Comparison of ENCODE assay signal across 12 cellular contexts in genomic region chr12:114697741-114698565, GRCh38. TPM values are rescaled to one million over a fixed set of nuclear protein-coding genes. Genes with fewer than 3 reads are reported as not detected.
DNase-seq lines count a peak whose midpoint lies in the region; ATAC-seq and TF ChIP-seq lines count a peak whose summit lies in the region.
"Had no signal": no experiment of that assay in that cellular context is flagged by ENCODE, and none has a peak within 500 bp of the region (broad histone marks: within the 10 kb centered on the region; RNA-seq: fewer than 3 reads in every experiment).

No MANE protein-coding gene starts in this region.

- intact Hi-C loops in prostate gland (cut with DNase I) = loop anchor here (5.0 to 10.0 kb wide), 2 partner anchors 39 to 617 kb away; no protein-coding TSS in a partner anchor
- intact Hi-C loops in CD8-positive, alpha-beta T cell (cut with DNase I, micrococcal nuclease) = no loop called here

- peak overlapping the region; percentile 43 to 60 for H3K27ac ChIP-seq in prostate gland
- no peak overlapping the region for H3K27ac ChIP-seq in CD8-positive, alpha-beta T cell (ENCODE audit: low read depth, low read length)
- H3K27ac ChIP-seq: Peyer's patch had no signal

- peak overlapping the region; percentile 61 for H3K4me3 Mint-ChIP-seq in glutamatergic neuron (ENCODE audit: unreplicated experiment)
- no peak overlapping the region for H3K4me3 Mint-ChIP-seq in CD8-positive, alpha-beta T cell
- H3K4me3 Mint-ChIP-seq: central memory CD8-positive, alpha-beta T cell had no signal

- H3K4me3 ChIP-seq in BJ (ENCODE audit: low read depth, low read length) = peak overlapping the region; percentile 46
- H3K4me3 ChIP-seq in prostate gland = peak overlapping the region; percentile 32 to 39
- no peak overlapping the region for H3K4me3 ChIP-seq in CD8-positive, alpha-beta T cell (ENCODE audit: low read depth, low read length)

- H3K27ac Mint-ChIP-seq in glutamatergic neuron (ENCODE audit: unreplicated experiment) = no peak overlapping the region
- no peak overlapping the region for H3K27ac Mint-ChIP-seq in CD8-positive, alpha-beta T cell

- peaks cover 66% of the 10 kb centered on the region for H3K27me3 Mint-ChIP-seq in glutamatergic neuron (ENCODE audit: unreplicated experiment)
- peaks cover 74% of the 10 kb centered on the region for H3K27me3 Mint-ChIP-seq in CD8-positive, alpha-beta T cell (ENCODE audit: low read depth)

- peaks cover 1% of the 10 kb centered on the region for H3K4me1 Mint-ChIP-seq in glutamatergic neuron (ENCODE audit: low read depth, unreplicated experiment)
- no peaks in the 10 kb centered on the region for H3K4me1 Mint-ChIP-seq in CD8-positive, alpha-beta T cell (ENCODE audit: low read depth)
- H3K4me1 Mint-ChIP-seq: central memory CD8-positive, alpha-beta T cell had no signal

- no peak for TF ChIP-seq POLR2A in prostate gland (IDR thresholded peaks at IDR 0.05)

- DNase-seq in BJ (ENCODE audit: low read depth) = no peak
- DNase-seq in RPMI7951 (ENCODE audit: low read depth) = peak; percentile 56
- DNase-seq in glutamatergic neuron = peak; percentile 47
- no peak for DNase-seq in prostate gland (ENCODE audit: low spot score)
- no peak for DNase-seq in CD8-positive, alpha-beta T cell
- DNase-seq: activated T-cell treated with anti-CD3 and anti-CD28 coated beads, Interleukin-2, amount 50 U/mL, for 48 hours; NCI-H2029 treated with DMSO at 0.1 percent for 48 hours; Peyer's patch had no signal

- H3K9me3 ChIP-seq in prostate gland = no peaks in the 10 kb centered on the region
- H3K9me3 ChIP-seq in CD8-positive, alpha-beta T cell (ENCODE audit: low read length) = no peaks in the 10 kb centered on the region
- H3K9me3 ChIP-seq: Peyer's patch had no signal

- CTCF ChIA-PET in BJ (lab: Yijun Ruan, JAX) = interaction anchor here (0.8 kb wide), 1 partner anchor 10 kb away, joined by 3 read pairs; no protein-coding TSS in a partner anchor
- CTCF ChIA-PET in CD8-positive, alpha-beta T cell (lab: Charles Lee) = no interaction called here

- H3K9me3 Mint-ChIP-seq in glutamatergic neuron (ENCODE audit: unreplicated experiment) = peaks cover 8% of the 10 kb centered on the region
- H3K9me3 Mint-ChIP-seq in CD8-positive, alpha-beta T cell = no peaks in the 10 kb centered on the region
- H3K9me3 Mint-ChIP-seq: central memory CD8-positive, alpha-beta T cell had no signal

- H3K36me3 Mint-ChIP-seq in glutamatergic neuron (ENCODE audit: unreplicated experiment) = no peaks in the 10 kb centered on the region
- no peaks in the 10 kb centered on the region for H3K36me3 Mint-ChIP-seq in CD8-positive, alpha-beta T cell

- H3K27me3 ChIP-seq in BJ (ENCODE audit: control insufficient read depth, insufficient read depth, low read length) (no peaks in the 10 kb centered on the region), prostate gland (replicated peaks; ENCODE audit: insufficient read depth) (no peaks in the 10 kb centered on the region)
- H3K27me3 ChIP-seq in CD8-positive, alpha-beta T cell (ENCODE audit: insufficient read depth, low read length) = peaks cover 24% of the 10 kb centered on the region

- peaks cover 12% of the 10 kb centered on the region for H3K4me1 ChIP-seq in prostate gland (replicated peaks)
- no peaks in the 10 kb centered on the region for H3K4me1 ChIP-seq in CD8-positive, alpha-beta T cell (ENCODE audit: insufficient read depth, low read length)

- no peak for TF ChIP-seq CTCF in BJ (IDR thresholded peaks at IDR 0.05; ENCODE audit: insufficient read depth, low read depth, low read length)
- no peak for TF ChIP-seq CTCF in glutamatergic neuron (IDR thresholded peaks at IDR 0.05; ENCODE audit: partially characterized antibody, unreplicated experiment)
- no peak for TF ChIP-seq CTCF in prostate gland (IDR thresholded peaks at IDR 0.05)
- no peak for TF ChIP-seq CTCF in CD8-positive, alpha-beta T cell (IDR thresholded peaks at IDR 0.05)

- ATAC-seq in HG03571 (IDR thresholded peaks at IDR 0.05; ENCODE audit: unreplicated experiment) (no peak), GM19023 (IDR thresholded peaks at IDR 0.05; ENCODE audit: unreplicated experiment) (no peak), HG02981 (IDR thresholded peaks at IDR 0.05; ENCODE audit: unreplicated experiment) (no peak)
- no peak for ATAC-seq in CD8-positive, alpha-beta T cell

- POLR2A ChIA-PET in BJ (lab: Charles Lee) = interaction anchor here (0.6 to 0.8 kb wide), 2 partner anchors 205 to 458 kb away, joined by 3 to 4 read pairs; no protein-coding TSS in a partner anchor
- POLR2A ChIA-PET in CD8-positive, alpha-beta T cell (lab: Charles Lee) = no interaction called here

- H3K36me3 ChIP-seq in BJ (ENCODE audit: control insufficient read depth, insufficient read depth, low read length) (no peaks in the 10 kb centered on the region), prostate gland (no peaks in the 10 kb centered on the region)
- no peaks in the 10 kb centered on the region for H3K36me3 ChIP-seq in CD8-positive, alpha-beta T cell (ENCODE audit: insufficient read depth, low read length)
- H3K36me3 ChIP-seq: Peyer's patch had no signal

- 16% methylated on average over 55 of the region's 55 CpGs for WGBS in prostate gland

RNA-seq across cellular contexts. Expression of gene TBX3, which starts 14.0 kb away (rescaled TPM):
- 66.4 and 75.7 TPM in 2 replicates for polyA plus RNA-seq in BJ (2011; rRNA removed)
- 71.2 and 93.8 TPM in 2 replicates for polyA minus RNA-seq in BJ (2011; rRNA and poly(A)+ RNA removed)
- 51.4 and 61.6 TPM in 2 replicates for total RNA-seq in RPMI7951 (2014; rRNA removed; shearing (Covaris generic))
- total RNA-seq in glutamatergic neuron (ENCODE audit: unreplicated experiment) = 3.0 TPM
- 100 to 1,000 TPM; 155 to 259 TPM for total RNA-seq in prostate gland
- not detected for total RNA-seq in CD8-positive, alpha-beta T cell

Comparison
In these comparisons a context has a peak if more than half of its experiments do, and no peak if none do; other contexts are left out.
1. DNase-seq: peak in RPMI7951 (single experiment) and glutamatergic neuron (single experiment); none in BJ (single experiment), prostate gland (single experiment) and CD8-positive, alpha-beta T cell (0 of 7).
2. RNA of gene TBX3, which starts 14.0 kb away (total RNA-seq): 155 to 259 TPM in prostate gland and 51.4 to 61.6 TPM in RPMI7951; 3.0 TPM in glutamatergic neuron (single experiment) and not detected in CD8-positive, alpha-beta T cell; every median in the first group is over 10 times any median in the second.